ENCODE assay signal across 27 cellular contexts in the genomic region with DNA sequence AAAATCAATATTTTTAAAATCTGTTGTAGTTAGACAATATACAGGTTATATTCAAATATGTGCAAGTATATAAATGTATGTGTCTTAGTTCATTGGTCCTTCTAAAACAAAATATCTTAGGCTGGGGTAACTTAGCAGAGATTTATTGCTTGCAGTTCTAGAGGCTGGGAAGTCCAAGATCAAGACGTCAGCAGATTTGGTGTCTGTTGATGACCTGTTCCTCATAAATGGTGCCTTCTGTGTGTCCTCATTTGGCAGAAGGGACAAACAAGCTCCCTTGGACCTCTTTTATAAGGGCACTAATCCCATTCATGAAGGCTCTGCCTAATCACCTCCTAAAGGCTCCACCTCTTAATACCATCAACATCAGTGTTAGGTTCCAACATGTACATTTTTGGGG.
"Had no signal": no experiment of that assay in that cellular context is flagged by ENCODE, and none has a peak within 500 bp of the region (broad histone marks: within the 10 kb centered on the region; RNA-seq: fewer than 3 reads in every experiment).

No MANE protein-coding gene starts in this region.

- FAIRE-seq: urothelium cell line had no signal

- H3K36me3 ChIP-seq: suprapubic skin, thoracic aorta, thyroid gland, tibial artery, tibial nerve, transverse colon, upper lobe of left lung, upper lobe of right lung, uterus, vagina had no signal

- H3K4me1 ChIP-seq: suprapubic skin, thyroid gland, upper lobe of right lung had no signal

- H3K4me3 ChIP-seq: stomach, suprapubic skin, testis, thoracic aorta, thyroid gland, tibial artery, tibial nerve, transverse colon, upper lobe of left lung, upper lobe of right lung, uterus, vagina had no signal

- H3K27me3 ChIP-seq: stomach, suprapubic skin, testis, thyroid gland, tibial artery, tibial nerve, transverse colon, upper lobe of left lung, upper lobe of right lung, uterus, vagina had no signal

- H3K27ac ChIP-seq: stomach, suprapubic skin, testis, thoracic aorta, thyroid gland, tibial artery, tibial nerve, transverse colon, upper lobe of left lung, upper lobe of right lung, uterus, vagina had no signal

- ATAC-seq: stimulated activated effector memory CD8-positive, alpha-beta T cell treated with anti-CD3 and anti-CD28 coated beads, Interleukin-12 subunit alpha, Interleukin-12 subunit beta, amount 100 ng/mL, for 72 hours; stimulated activated memory B cell treated with anti-CD40 and anti-IgM and Interleukin-4, amounts not matched to agents 10 μg/mL and 1 μg/mL and 100 μg/mL, for 72 hours; stimulated activated naive B cell treated with anti-CD40 and anti-IgM and Interleukin-4, amounts not matched to agents 10 μg/mL and 1 μg/mL and 100 μg/mL, for 72 hours; stimulated activated naive CD8-positive, alpha-beta T cell treated with anti-CD3 and anti-CD28 coated beads, Interleukin-15, amount 100 ng/mL, for 72 hours; stimulated activated naive CD8-positive, alpha-beta T cell treated with anti-CD3 and anti-CD28 coated beads, Interleukin-15, Interleukin-2, amounts not matched to agents 100 U/mL and 50 U/mL, for 24 hours; upper lobe of right lung had no signal

- DNase-seq: stimulated activated CD4-positive, alpha-beta T cell treated with anti-CD3 and anti-CD28 coated beads, Interleukin-2, amount 100 ng/mL, for 48 hours; stimulated activated CD4-positive, alpha-beta T cell treated with anti-CD3 and anti-CD28 coated beads, Interleukin-4, amount 100 ng/mL, for 1 hour; stimulated activated CD4-positive, alpha-beta T cell treated with anti-CD3 and anti-CD28 coated beads, Interleukin-4, amount 100 ng/mL, for 24 hours; stimulated activated CD4-positive, alpha-beta T cell treated with anti-CD3 and anti-CD28 coated beads, Interleukin-4, amount 100 ng/mL, for 4 hours; stimulated activated CD8-positive, alpha-beta memory T cell treated with anti-CD3 and anti-CD28 coated beads, Interleukin-4, amount 100 ng/mL, for 48 hours; stimulated activated naive B cell treated with anti-CD40 and anti-IgM and Interleukin-4, amounts not matched to agents 10 μg/mL and 1 μg/mL and 100 μg/mL, for 72 hours; stimulated activated naive CD4-positive, alpha-beta T cell; stimulated activated naive CD4-positive, alpha-beta T cell treated with Interleukin-2 at 50 U/mL for 16 hours; stimulated activated naive CD8-positive, alpha-beta T cell treated with anti-CD3 and anti-CD28 coated beads, Interleukin-15, amount 100 ng/mL, for 72 hours; stimulated activated naive CD8-positive, alpha-beta T cell treated with anti-CD3 and anti-CD28 coated beads, Interleukin-15, Interleukin-2, amounts not matched to agents 100 U/mL and 50 U/mL, for 24 hours; stomach; substantia nigra; testis; thyroid gland; tibial artery; transverse colon; trophoblast cell; upper lobe of left lung; upper lobe of right lung; uterus had no signal

- H3K9me3 ChIP-seq: stomach, suprapubic skin, testis, thoracic aorta, thyroid gland, tibial artery, tibial nerve, transverse colon, upper lobe of left lung, upper lobe of right lung, uterus, vagina had no signal
